ENCODE assay signal across 8 cellular contexts in the genomic region with DNA sequence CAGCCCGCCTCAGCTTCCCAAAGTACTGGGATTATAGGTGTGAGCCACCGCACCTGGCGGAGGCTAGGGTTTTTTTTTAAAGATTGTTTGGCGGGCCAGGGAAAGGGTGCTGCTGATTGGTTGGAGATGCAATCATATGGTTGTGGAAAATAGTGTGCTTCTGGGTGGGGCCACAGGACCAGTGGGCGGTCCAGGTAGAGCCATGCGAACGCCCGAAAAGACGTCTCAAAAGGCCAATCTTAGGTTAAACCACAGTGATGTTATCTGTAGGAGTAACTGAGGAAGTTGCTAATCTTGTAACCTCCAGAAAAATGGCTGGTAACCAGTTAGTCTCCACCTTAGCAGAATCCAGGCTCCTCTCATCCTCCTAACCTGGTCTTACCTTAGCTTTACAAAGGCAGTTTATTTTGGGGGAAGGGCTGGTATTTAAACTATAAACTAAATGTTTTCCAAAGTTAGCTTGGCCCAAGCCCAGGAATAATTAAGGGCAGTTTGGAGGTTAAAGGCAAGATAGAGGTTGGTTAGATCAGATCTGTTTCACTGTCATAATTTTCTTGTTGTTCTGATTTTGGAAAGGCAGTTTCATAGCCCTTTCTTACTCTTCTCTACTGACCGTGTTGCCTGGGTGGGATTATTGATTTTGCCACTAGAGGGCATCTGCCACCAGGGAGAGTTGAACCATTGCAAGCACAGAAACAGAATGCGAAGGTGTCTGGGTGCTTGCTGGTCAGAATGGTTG.
DNase-seq lines count a peak whose midpoint lies in the region; ATAC-seq and TF ChIP-seq lines count a peak whose summit lies in the region.

No MANE protein-coding gene starts in this region.

- no peak overlapping the region for H3K4me3 ChIP-seq in coronary artery
- no peak overlapping the region for H3K4me3 ChIP-seq in lower lobe of right lung

- intact Hi-C loops in lower lobe of right lung (cut with DNase I), result no loop called here

- no peaks in the 10 kb centered on the region for H3K4me1 ChIP-seq in lower lobe of right lung

- peaks cover 37% of the 10 kb centered on the region for H3K36me3 ChIP-seq in lower lobe of right lung

- ATAC-seq in GM19467 (IDR thresholded peaks at IDR 0.05; ENCODE audit: unreplicated experiment) (peak; percentile 75), lower lobe of right lung (peak; percentile 80 to 81), HG03135 (IDR thresholded peaks at IDR 0.05; ENCODE audit: unreplicated experiment) (no peak)

- H3K9me3 ChIP-seq in lower lobe of right lung, result no peaks in the 10 kb centered on the region

- H3K27ac ChIP-seq in coronary artery (no peak overlapping the region), lower lobe of right lung (no peak overlapping the region)

- DNase-seq in CD1c-positive myeloid dendritic cell (ENCODE audit: extremely low spot score), result peak; percentile 55
- DNase-seq in NCI-H2171 treated with DMSO at 0.1 percent for 48 hours (lab: John Stamatoyannopoulos, UW), result peak; percentile 58
- peak; percentile 47 for DNase-seq in activated CD4-positive, CD25-positive, alpha-beta regulatory T cell treated with anti-CD3 and anti-CD28 coated beads, Interleukin-2, amount 50 U/mL, for 72 hours
- DNase-seq in coronary artery (ENCODE audit: low spot score), result no peak
- DNase-seq in lower lobe of right lung, result no peak
- DNase-seq in stimulated activated CD8-positive, alpha-beta memory T cell treated with anti-CD3 and anti-CD28 coated beads, Interleukin-12 subunit alpha, Interleukin-12 subunit beta, amount 100 ng/mL, for 24 hours (ENCODE audit: extremely low read depth), result peak; percentile 15

- H3K27me3 ChIP-seq in lower lobe of right lung (ENCODE audit: low read depth), result no peaks in the 10 kb centered on the region

- TF ChIP-seq CTCF in coronary artery (IDR thresholded peaks at IDR 0.05), result peak; percentile 52
- peak; percentile 89 for TF ChIP-seq CTCF in lower lobe of right lung (IDR thresholded peaks at IDR 0.05)

Comparison
In these comparisons a context has a peak if more than half of its experiments do, and no peak if none do; other contexts are left out.
1. DNase-seq: peak in CD1c-positive myeloid dendritic cell (single experiment), NCI-H2171 treated with DMSO at 0.1 percent for 48 hours (single experiment), activated CD4-positive, CD25-positive, alpha-beta regulatory T cell treated with anti-CD3 and anti-CD28 coated beads, Interleukin-2, amount 50 U/mL, for 72 hours (single experiment) and stimulated activated CD8-positive, alpha-beta memory T cell treated with anti-CD3 and anti-CD28 coated beads, Interleukin-12 subunit alpha, Interleukin-12 subunit beta, amount 100 ng/mL, for 24 hours (single experiment); none in coronary artery (single experiment) and lower lobe of right lung (single experiment).